Comparison of ENCODE assay signal across 23 cellular contexts in genomic region chr6:121879149-121879548, GRCh38.
DNase-seq lines count a peak whose midpoint lies in the region; ATAC-seq and TF ChIP-seq lines count a peak whose summit lies in the region.
"Had no signal": no experiment of that assay in that cellular context is flagged by ENCODE, and none has a peak within 500 bp of the region (broad histone marks: within the 10 kb centered on the region; RNA-seq: fewer than 3 reads in every experiment).

No MANE protein-coding gene starts in this region.

- H3K27me3 ChIP-seq in lower lobe of right lung (ENCODE audit: low read depth) (no peaks in the 10 kb centered on the region), BE2C (no peaks in the 10 kb centered on the region)
- H3K27me3 ChIP-seq: Peyer's patch, SJSA1, uterus had no signal

- peaks cover 47% of the 10 kb centered on the region for H3K4me1 Mint-ChIP-seq in chondrocyte (ENCODE audit: low read depth)

- TF ChIP-seq CTCF in AG09309 (IDR thresholded peaks at IDR 0.05; ENCODE audit: control insufficient read depth, insufficient read depth, low read depth, low read length, missing control alignments) (no peak), chondrocyte (IDR thresholded peaks at IDR 0.05) (no peak), lower lobe of right lung (IDR thresholded peaks at IDR 0.05) (no peak), BE2C (IDR thresholded peaks at IDR 0.05; ENCODE audit: low read depth, low read length) (no peak)

- peak overlapping the region; percentile 35 for H3K27ac Mint-ChIP-seq in chondrocyte (ENCODE audit: unreplicated experiment)
- H3K27ac Mint-ChIP-seq: endodermal cell had no signal

- peaks cover 4% of the 10 kb centered on the region for H3K9me3 Mint-ChIP-seq in chondrocyte (ENCODE audit: low read depth)

- H3K27ac ChIP-seq in lower lobe of right lung = no peak overlapping the region
- H3K27ac ChIP-seq: A549, Peyer's patch, SJSA1, uterus, VCaP had no signal

- no peak for ATAC-seq in lower lobe of right lung
- ATAC-seq: A549 had no signal

- H3K27me3 Mint-ChIP-seq in chondrocyte (ENCODE audit: low read depth) = no peaks in the 10 kb centered on the region

- no peak overlapping the region for H3K4me3 Mint-ChIP-seq in chondrocyte (ENCODE audit: unreplicated experiment)
- H3K4me3 Mint-ChIP-seq: endodermal cell had no signal

- no peak overlapping the region for H3K4me3 ChIP-seq in AG09309 (ENCODE audit: control insufficient read depth, low read depth, low read length)
- no peak overlapping the region for H3K4me3 ChIP-seq in lower lobe of right lung
- H3K4me3 ChIP-seq in BE2C (ENCODE audit: low read depth, low read length) = no peak overlapping the region
- H3K4me3 ChIP-seq: A549, lung, Peyer's patch, SJSA1, uterus had no signal

- DNase-seq in AG09309 (ENCODE audit: low read depth) (peak; percentile 85), LHCN-M2 (ENCODE audit: low read depth) (peak; percentile 55), chondrocyte (ENCODE audit: low spot score) (no peak), iris pigment epithelial cell (ENCODE audit: low read depth) (peak; percentile 87), lower lobe of right lung (no peak), DMS153 treated with DMSO at 0.1 percent for 48 hours (lab: John Stamatoyannopoulos, UW; ENCODE audit: unreplicated experiment) (no peak), BE2C (no peak), DMS79 treated with DMSO at 0.1 percent for 48 hours (lab: John Stamatoyannopoulos, UW) (no peak)
- DNase-seq: activated naive CD4-positive, alpha-beta T cell treated with Interleukin-2 at 50 U/mL for 16 hours; DND-41; endodermal cell; H7; kidney; NCI-H1092 treated with DMSO at 0.1 percent for 48 hours; NCI-H2081 treated with DMSO at 0.1 percent for 48 hours; NK-92 treated with Interleukin-12 subunit alpha and Interleukin-12 subunit beta, amount 100 ng/mL, for 24 hours; nucleus accumbens; Peyer's patch; uterus had no signal

- intact Hi-C loops in lower lobe of right lung (cut with DNase I) = no loop called here

- H3K36me3 Mint-ChIP-seq in chondrocyte (ENCODE audit: low read depth) = peaks cover 3% of the 10 kb centered on the region

- no peaks in the 10 kb centered on the region for H3K9me3 ChIP-seq in lower lobe of right lung
- no peaks in the 10 kb centered on the region; the same call in 1 of the 2 replicates for H3K9me3 ChIP-seq in BE2C
- H3K9me3 ChIP-seq: A549, Peyer's patch, SJSA1, uterus had no signal

- no peaks in the 10 kb centered on the region for H3K4me1 ChIP-seq in lower lobe of right lung
- H3K4me1 ChIP-seq in BE2C = no peaks in the 10 kb centered on the region
- H3K4me1 ChIP-seq: A549, Peyer's patch, uterus had no signal

- H3K36me3 ChIP-seq in lower lobe of right lung (no peaks in the 10 kb centered on the region), BE2C (no peaks in the 10 kb centered on the region)
- H3K36me3 ChIP-seq: Peyer's patch, SJSA1, uterus had no signal

Comparison
In these comparisons a context has a peak if more than half of its experiments do, and no peak if none do; other contexts are left out.
1. DNase-seq: peak in AG09309 (single experiment), LHCN-M2 (single experiment) and iris pigment epithelial cell (single experiment); none in chondrocyte (single experiment), lower lobe of right lung (single experiment), DMS153 treated with DMSO at 0.1 percent for 48 hours (single experiment), BE2C (single experiment) and DMS79 treated with DMSO at 0.1 percent for 48 hours (single experiment).